10 cellular contexts compared by ENCODE assay signal in the genomic region with DNA sequence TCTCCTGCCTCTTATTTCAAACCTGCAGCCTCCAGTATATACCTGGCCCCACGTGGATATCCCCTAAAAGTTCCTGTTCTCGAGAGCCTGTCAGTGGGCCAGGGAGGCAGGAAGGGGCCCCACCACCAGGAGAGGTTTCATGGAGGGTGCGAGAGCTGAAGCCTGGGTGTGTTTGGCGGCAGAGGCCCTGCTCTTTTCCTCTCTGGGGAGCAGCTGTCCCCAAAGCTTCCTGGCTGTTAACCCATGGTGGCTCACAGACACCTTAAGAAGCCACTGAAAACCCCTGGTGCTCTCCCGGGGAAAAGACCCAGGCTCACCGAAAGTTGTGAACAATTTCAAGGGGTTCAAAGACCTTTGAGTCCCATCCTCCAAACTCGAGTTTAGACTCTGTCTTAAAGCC. TPM values are rescaled to one million over a fixed set of nuclear protein-coding genes. Genes with fewer than 3 reads are reported as not detected.
DNase-seq lines count a peak whose midpoint lies in the region; ATAC-seq and TF ChIP-seq lines count a peak whose summit lies in the region.
"Had no signal": no experiment of that assay in that cellular context is flagged by ENCODE, and none has a peak within 500 bp of the region (broad histone marks: within the 10 kb centered on the region; RNA-seq: fewer than 3 reads in every experiment).

No MANE protein-coding gene starts in this region.

- DNase-seq in activated T-cell treated with anti-CD3 and anti-CD28 coated beads, Interleukin-2, amount 50 U/mL, for 24 hours: no peak
- DNase-seq in activated T-cell treated with anti-CD3 and anti-CD28 coated beads, Interleukin-2, amount 50 U/mL, for 1 hour: no peak
- no peak for DNase-seq in adipocyte (ENCODE audit: low read depth)
- DNase-seq in stimulated activated effector memory CD8-positive, alpha-beta T cell treated with anti-CD3 and anti-CD28 coated beads, Interleukin-12 subunit alpha, Interleukin-12 subunit beta, amount 100 ng/mL, for 72 hours (ENCODE audit: low spot score in 2 of 2): no peak
- no peak for DNase-seq in GM23248
- no peak for DNase-seq in PC-9
- DNase-seq: NCI-H2029 treated with DMSO at 0.1 percent for 48 hours had no signal

- no peaks in the 10 kb centered on the region for H3K9me3 Mint-ChIP-seq in activated T-cell treated with anti-CD3 and anti-CD28 coated beads, Interleukin-2, amount 50 U/mL, for 24 hours
- H3K9me3 Mint-ChIP-seq in stimulated activated effector memory CD8-positive, alpha-beta T cell treated with anti-CD3 and anti-CD28 coated beads, Interleukin-12 subunit alpha, Interleukin-12 subunit beta, amount 100 ng/mL, for 72 hours: no peaks in the 10 kb centered on the region
- H3K9me3 Mint-ChIP-seq: dendritic cell treated with granulocyte-macrophage colony-stimulating factor and Interleukin-4, amounts not matched to agents 40 ng/mL and 50 ng/mL, for 4 days had no signal

- no peaks in the 10 kb centered on the region for H3K9me3 ChIP-seq in adipocyte (ENCODE audit: control insufficient read depth, low read length)
- no peaks in the 10 kb centered on the region for H3K9me3 ChIP-seq in GM23248 (ENCODE audit: low read depth)
- H3K9me3 ChIP-seq in PC-9 (ENCODE audit: insufficient read depth, low read depth): no peaks in the 10 kb centered on the region

- intact Hi-C loops in PC-9 (cut with micrococcal nuclease; ENCODE audit: unreplicated experiment): no loop called here

- H3K36me3 Mint-ChIP-seq in activated T-cell treated with anti-CD3 and anti-CD28 coated beads, Interleukin-2, amount 50 U/mL, for 24 hours (ENCODE audit: low read depth): peaks cover 15% of the 10 kb centered on the region
- H3K36me3 Mint-ChIP-seq in stimulated activated effector memory CD8-positive, alpha-beta T cell treated with anti-CD3 and anti-CD28 coated beads, Interleukin-12 subunit alpha, Interleukin-12 subunit beta, amount 100 ng/mL, for 72 hours: no peaks in the 10 kb centered on the region

- H3K4me2 ChIP-seq in GM23248 (ENCODE audit: unreplicated experiment): no peak overlapping the region
- no peak overlapping the region for H3K4me2 ChIP-seq in PC-9

- H3K4me1 Mint-ChIP-seq in activated T-cell treated with anti-CD3 and anti-CD28 coated beads, Interleukin-2, amount 50 U/mL, for 24 hours (ENCODE audit: low read depth): peaks cover 17% of the 10 kb centered on the region
- H3K4me1 Mint-ChIP-seq in stimulated activated effector memory CD8-positive, alpha-beta T cell treated with anti-CD3 and anti-CD28 coated beads, Interleukin-12 subunit alpha, Interleukin-12 subunit beta, amount 100 ng/mL, for 72 hours: peaks cover 21% of the 10 kb centered on the region

- H3K4me3 ChIP-seq in adipocyte (ENCODE audit: low read length) (peak overlapping the region; percentile 85), GM23248 (no peak overlapping the region), PC-9 (no peak overlapping the region)

- H3K36me3 ChIP-seq in adipocyte (ENCODE audit: control insufficient read depth, insufficient read depth, low read length, severe bottlenecking): peaks cover 8% of the 10 kb centered on the region
- no peaks in the 10 kb centered on the region for H3K36me3 ChIP-seq in GM23248 (ENCODE audit: low read depth)
- no peaks in the 10 kb centered on the region for H3K36me3 ChIP-seq in PC-9 (ENCODE audit: low read depth)

- H3K27me3 Mint-ChIP-seq in activated T-cell treated with anti-CD3 and anti-CD28 coated beads, Interleukin-2, amount 50 U/mL, for 24 hours: no peaks in the 10 kb centered on the region

- peak overlapping the region; percentile 81 for H3K4me3 Mint-ChIP-seq in activated T-cell treated with anti-CD3 and anti-CD28 coated beads, Interleukin-2, amount 50 U/mL, for 24 hours
- H3K4me3 Mint-ChIP-seq in stimulated activated effector memory CD8-positive, alpha-beta T cell treated with anti-CD3 and anti-CD28 coated beads, Interleukin-12 subunit alpha, Interleukin-12 subunit beta, amount 100 ng/mL, for 72 hours: peak overlapping the region; percentile 79

- POLR2A ChIA-PET in PC-9 (lab: Charles Lee; ENCODE audit: unreplicated experiment): no interaction called here

- H3K27ac Mint-ChIP-seq in activated T-cell treated with anti-CD3 and anti-CD28 coated beads, Interleukin-2, amount 50 U/mL, for 24 hours: peak overlapping the region; percentile 77
- H3K27ac Mint-ChIP-seq in stimulated activated effector memory CD8-positive, alpha-beta T cell treated with anti-CD3 and anti-CD28 coated beads, Interleukin-12 subunit alpha, Interleukin-12 subunit beta, amount 100 ng/mL, for 72 hours: peak overlapping the region; percentile 67
- H3K27ac Mint-ChIP-seq: dendritic cell treated with granulocyte-macrophage colony-stimulating factor and Interleukin-4, amounts not matched to agents 40 ng/mL and 50 ng/mL, for 4 days had no signal

- WGBS in GM23248 (ENCODE audit: low coverage in 1 of 2, low lambda C conversion rate in 2 of 2, missing lambda C conversion rate in 2 of 2), 2 experiments: 48 to 63% methylated on average over 7 of the region's 7 CpGs

- H3K27me3 ChIP-seq in adipocyte (replicated peaks; ENCODE audit: control insufficient read depth, insufficient read depth, low read length): no peaks in the 10 kb centered on the region
- H3K27me3 ChIP-seq in GM23248 (replicated peaks; ENCODE audit: insufficient read depth): no peaks in the 10 kb centered on the region
- H3K27me3 ChIP-seq in PC-9 (ENCODE audit: insufficient read depth, low read depth): no peaks in the 10 kb centered on the region

- BruUV-seq in PC-9 (replicated peaks; lab: Mats Ljungman, UMichigan): no TSS peak

- no peak overlapping the region for H3K27ac ChIP-seq in GM23248
- H3K27ac ChIP-seq in PC-9: no peak overlapping the region

- ATAC-seq in HG03175 (IDR thresholded peaks at IDR 0.05; ENCODE audit: unreplicated experiment): peak; percentile 10
- ATAC-seq in stimulated activated effector memory CD8-positive, alpha-beta T cell treated with anti-CD3 and anti-CD28 coated beads, Interleukin-12 subunit alpha, Interleukin-12 subunit beta, amount 100 ng/mL, for 72 hours: no peak
- ATAC-seq in HG03521 (IDR thresholded peaks at IDR 0.05; ENCODE audit: unreplicated experiment): no peak

- H3F3A ChIP-seq in GM23248 (ENCODE audit: insufficient read depth): 0 out of 2 replicates have a peak, but pooled peaks cover 3% of the 10 kb centered on the region
- peaks cover 3% of the 10 kb centered on the region; the same call in 1 of the 2 replicates for H3F3A ChIP-seq in PC-9 (ENCODE audit: insufficient read depth, low read depth)

- no peaks in the 10 kb centered on the region for H4K20me1 ChIP-seq in GM23248 (ENCODE audit: insufficient read depth)
- no peaks in the 10 kb centered on the region for H4K20me1 ChIP-seq in PC-9 (ENCODE audit: insufficient read depth)

- H3K79me2 ChIP-seq in GM23248 (ENCODE audit: insufficient read depth) (no peaks in the 10 kb centered on the region), PC-9 (ENCODE audit: low read depth) (peaks cover 6% of the 10 kb centered on the region; the same call in 1 of the 2 replicates)

- CTCF ChIA-PET in PC-9 (lab: Charles Lee): no interaction called here

- H3K9me2 ChIP-seq in GM23248 (ENCODE audit: insufficient read depth) (no peaks in the 10 kb centered on the region), PC-9 (ENCODE audit: insufficient read depth) (no peaks in the 10 kb centered on the region)

- in situ Hi-C loops in GM23248 (cut with MboI): no loop called here

- H3K9ac ChIP-seq in adipocyte (ENCODE audit: low read length) (peak overlapping the region; percentile 65), GM23248 (no peak overlapping the region)

- H2AFZ ChIP-seq in GM23248 (no peak overlapping the region), PC-9 (no peak overlapping the region)

- TF ChIP-seq CTCF in PC-9 (conservative IDR thresholded peaks at IDR 0.05): no peak

- peaks cover 27% of the 10 kb centered on the region for H3K4me1 ChIP-seq in adipocyte (ENCODE audit: control insufficient read depth, insufficient read depth, low read length)
- no peaks in the 10 kb centered on the region for H3K4me1 ChIP-seq in GM23248 (ENCODE audit: insufficient read depth)
- peaks cover 19% of the 10 kb centered on the region for H3K4me1 ChIP-seq in PC-9 (replicated peaks; ENCODE audit: insufficient read depth)

RNA-seq across cellular contexts. Expression of a gene that starts 1.1 kb away (rescaled TPM):
- 2.9 and 7.5 TPM in 2 replicates for total RNA-seq in GM23248 (2014; rRNA removed; shearing (Covaris generic))
- polyA plus RNA-seq in GM23248 (2016; fragmentation: Nextera tagmentation; extraction: Ambion mirVana): 4.3 and 4.5 TPM in 2 replicates
- 0.90 and 0.93 TPM in 2 replicates for total RNA-seq in PC-9 (2021)

RNA-seq across cellular contexts. Expression of a gene that starts 17.5 kb away (rescaled TPM):
- 18.2 and 29.5 TPM in 2 replicates for total RNA-seq in GM23248 (2014; rRNA removed; shearing (Covaris generic))
- 19.2 and 19.9 TPM in 2 replicates for polyA plus RNA-seq in GM23248 (2016; fragmentation: Nextera tagmentation; extraction: Ambion mirVana)
- total RNA-seq in PC-9 (2021): 30.7 TPM in 2 replicates

RNA-seq across cellular contexts. Expression of a gene that starts 34.2 kb away (rescaled TPM):
- total RNA-seq in GM23248 (2014; rRNA removed; shearing (Covaris generic)): 41.8 and 49.4 TPM in 2 replicates
- polyA plus RNA-seq in GM23248 (2016; fragmentation: Nextera tagmentation; extraction: Ambion mirVana): 20.5 and 25.3 TPM in 2 replicates
- 45.0 and 54.6 TPM in 2 replicates for total RNA-seq in PC-9 (2021)

RNA-seq across cellular contexts. Expression of a gene that starts 35.5 kb away (rescaled TPM):
- 44.3 and 130 TPM in 2 replicates for total RNA-seq in GM23248 (2014; rRNA removed; shearing (Covaris generic))
- 139 and 154 TPM in 2 replicates for polyA plus RNA-seq in GM23248 (2016; fragmentation: Nextera tagmentation; extraction: Ambion mirVana)
- 36.1 and 57.5 TPM in 2 replicates for total RNA-seq in PC-9 (2021)

RNA-seq across cellular contexts. Expression of a gene that starts 48.5 kb away (rescaled TPM):
- 0.51 and 5.5 TPM in 2 replicates for total RNA-seq in GM23248 (2014; rRNA removed; shearing (Covaris generic))
- 0.24 and 0.27 TPM in 2 replicates for polyA plus RNA-seq in GM23248 (2016; fragmentation: Nextera tagmentation; extraction: Ambion mirVana)
- 22.7 and 23.8 TPM in 2 replicates for total RNA-seq in PC-9 (2021)
